In the genomic region with DNA sequence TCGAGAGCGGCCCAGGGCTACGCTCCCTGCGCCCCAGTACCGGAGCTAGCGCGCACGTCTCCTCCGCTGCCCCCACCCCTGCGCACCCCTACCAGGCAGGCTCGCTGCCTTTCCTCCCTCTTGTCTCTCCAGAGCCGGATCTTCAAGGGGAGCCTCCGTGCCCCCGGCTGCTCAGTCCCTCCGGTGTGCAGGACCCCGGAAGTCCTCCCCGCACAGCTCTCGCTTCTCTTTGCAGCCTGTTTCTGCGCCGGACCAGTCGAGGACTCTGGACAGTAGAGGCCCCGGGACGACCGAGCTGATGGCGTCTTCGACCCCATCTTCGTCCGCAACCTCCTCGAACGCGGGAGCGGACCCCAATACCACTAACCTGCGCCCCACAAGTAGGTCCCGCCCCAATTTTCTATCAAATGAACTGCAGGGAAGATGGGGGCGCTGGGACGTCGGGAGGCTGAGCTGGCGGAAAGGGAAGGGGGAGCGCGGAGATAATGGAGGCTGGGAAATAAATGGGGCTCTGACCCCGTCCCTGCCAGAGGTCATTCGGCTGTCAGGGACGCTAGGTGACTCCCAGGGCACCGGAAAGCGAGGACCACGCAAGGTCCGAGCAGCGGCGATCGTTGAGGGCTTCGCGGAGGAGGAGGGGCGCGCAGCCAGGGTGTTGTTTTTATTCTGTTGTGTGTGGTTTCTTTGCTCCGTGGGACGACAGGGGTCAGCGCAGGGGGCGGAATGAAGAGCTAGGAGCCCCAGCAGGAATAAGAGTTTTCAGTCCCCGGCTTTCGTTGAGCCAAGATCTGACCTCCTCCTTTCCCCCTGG, we compare ENCODE assay signal across 8 cellular contexts. TPM values are rescaled to one million over a fixed set of nuclear protein-coding genes. Genes with fewer than 3 reads are reported as not detected.
DNase-seq lines count a peak whose midpoint lies in the region; ATAC-seq and TF ChIP-seq lines count a peak whose summit lies in the region.

No MANE protein-coding gene starts in this region.

- no peak for TF ChIP-seq POLR2A in uterus (IDR thresholded peaks at IDR 0.05)

- no peak for ATAC-seq in CD4-positive, alpha-beta T cell (ENCODE audit: poor library complexity)
- no peak for ATAC-seq in central memory CD8-positive, alpha-beta T cell (replicated peaks; ENCODE audit: extremely low read depth, poor library complexity, severe bottlenecking)
- ATAC-seq in HG03565 (IDR thresholded peaks at IDR 0.05; ENCODE audit: unreplicated experiment) = no peak

- no peaks in the 10 kb centered on the region for H3K79me2 ChIP-seq in KMS-11 (ENCODE audit: insufficient read depth, low read depth)

- CTCF ChIA-PET in CD4-positive, alpha-beta T cell (lab: Charles Lee) = no interaction called here

- POLR2A ChIA-PET in CD4-positive, alpha-beta T cell (lab: Charles Lee) = no interaction called here

- H3K9me3 ChIP-seq in CD4-positive, alpha-beta T cell (ENCODE audit: control insufficient read depth, low read length) = no peaks in the 10 kb centered on the region
- H3K9me3 ChIP-seq in uterus = no peaks in the 10 kb centered on the region

- TF ChIP-seq CTCF in CD4-positive, alpha-beta T cell (IDR thresholded peaks at IDR 0.05) = no peak
- no peak for TF ChIP-seq CTCF in KMS-11 (conservative IDR thresholded peaks at IDR 0.05; ENCODE audit: low read depth, low read length)
- no peak for TF ChIP-seq CTCF in nephron progenitor cell (IDR thresholded peaks at IDR 0.05)
- no peak for TF ChIP-seq CTCF in uterus (IDR thresholded peaks at IDR 0.05)

- no peaks in the 10 kb centered on the region for H3K9me3 Mint-ChIP-seq in CD4-positive, alpha-beta T cell
- no peaks in the 10 kb centered on the region for H3K9me3 Mint-ChIP-seq in central memory CD8-positive, alpha-beta T cell
- no peaks in the 10 kb centered on the region for H3K9me3 Mint-ChIP-seq in nephron progenitor cell

- H3K4me2 ChIP-seq in KMS-11 = peak overlapping the region; percentile 82

- DNase-seq in CD4-positive, alpha-beta T cell = no peak
- DNase-seq in central memory CD8-positive, alpha-beta T cell (ENCODE audit: low spot score in 2 of 2) = no peak
- DNase-seq in nephron progenitor cell = peak; percentile 23
- no peak for DNase-seq in mesenteric fat pad (ENCODE audit: low spot score)
- no peak for DNase-seq in posterior vena cava (ENCODE audit: low spot score)
- no peak for DNase-seq in uterus

- no peak overlapping the region for H3K27ac ChIP-seq in CD4-positive, alpha-beta T cell (ENCODE audit: low read depth, low read length)
- H3K27ac ChIP-seq in KMS-11 (no peak overlapping the region), uterus (no peak overlapping the region)

- no peak overlapping the region for H3K27ac Mint-ChIP-seq in CD4-positive, alpha-beta T cell
- no peak overlapping the region for H3K27ac Mint-ChIP-seq in central memory CD8-positive, alpha-beta T cell (ENCODE audit: low read depth)
- no peak overlapping the region for H3K27ac Mint-ChIP-seq in nephron progenitor cell

- intact Hi-C loops in CD4-positive, alpha-beta T cell (cut with DNase I, micrococcal nuclease) = loop anchor here in 1 of 2 experiments (10.0 kb wide), 1 partner anchor 584 kb away; no protein-coding TSS in a partner anchor
- intact Hi-C loops in posterior vena cava (cut with DNase I) = loop anchor here (10.0 kb wide), 4 partner anchors 104 to 454 kb away; a partner anchor contains a TSS
- intact Hi-C loops in uterus (cut with DNase I; ENCODE audit: low total_unique reads) = loop anchor here (10.0 kb wide), 2 partner anchors 334 to 444 kb away; no protein-coding TSS in a partner anchor

- peaks cover 68% of the 10 kb centered on the region for H3K4me1 Mint-ChIP-seq in CD4-positive, alpha-beta T cell (ENCODE audit: low read depth)
- peaks cover 67% of the 10 kb centered on the region for H3K4me1 Mint-ChIP-seq in central memory CD8-positive, alpha-beta T cell
- peaks cover 69% of the 10 kb centered on the region for H3K4me1 Mint-ChIP-seq in nephron progenitor cell

- H3K36me3 ChIP-seq in KMS-11 (ENCODE audit: insufficient read depth) (no peaks in the 10 kb centered on the region), uterus (no peaks in the 10 kb centered on the region)

- H3K4me1 ChIP-seq in KMS-11 (ENCODE audit: low read depth, poor library complexity, severe bottlenecking) (peaks cover 18% of the 10 kb centered on the region), uterus (peaks cover 0 to 35% of the 10 kb centered on the region in 2 donors)

- peaks cover 95% of the 10 kb centered on the region for H3K27me3 Mint-ChIP-seq in CD4-positive, alpha-beta T cell
- peaks cover 95% of the 10 kb centered on the region for H3K27me3 Mint-ChIP-seq in central memory CD8-positive, alpha-beta T cell
- peaks cover 33% of the 10 kb centered on the region for H3K27me3 Mint-ChIP-seq in nephron progenitor cell (ENCODE audit: low read depth, poor library complexity)

- H3K27me3 ChIP-seq in CD4-positive, alpha-beta T cell (ENCODE audit: control insufficient read depth, insufficient read depth, low read length) = peaks cover 93% of the 10 kb centered on the region
- H3K27me3 ChIP-seq in KMS-11 (ENCODE audit: insufficient read depth, low read depth) = peaks cover 51% of the 10 kb centered on the region
- H3K27me3 ChIP-seq in uterus = peaks cover 48 to 86% of the 10 kb centered on the region in 2 donors

- H3K4me3 ChIP-seq in KMS-11 (IDR thresholded peaks at IDR 0.05; ENCODE audit: insufficient read depth, low read depth, low read length) (peak overlapping the region; percentile 8), uterus (no peak overlapping the region)

- H3K36me3 Mint-ChIP-seq in CD4-positive, alpha-beta T cell (ENCODE audit: low read depth) = no peaks in the 10 kb centered on the region
- H3K36me3 Mint-ChIP-seq in central memory CD8-positive, alpha-beta T cell (ENCODE audit: insufficient read depth) = peaks cover 35% of the 10 kb centered on the region
- no peaks in the 10 kb centered on the region for H3K36me3 Mint-ChIP-seq in nephron progenitor cell (ENCODE audit: low read depth)

- no peak overlapping the region for H3K9ac ChIP-seq in KMS-11

- H3K4me3 Mint-ChIP-seq in CD4-positive, alpha-beta T cell = peak overlapping the region; percentile 61
- H3K4me3 Mint-ChIP-seq in central memory CD8-positive, alpha-beta T cell = peak overlapping the region; percentile 64
- peak overlapping the region; percentile 88 for H3K4me3 Mint-ChIP-seq in nephron progenitor cell

- no peak overlapping the region for H2AFZ ChIP-seq in KMS-11 (ENCODE audit: low read depth)

- H4K20me1 ChIP-seq in KMS-11 (ENCODE audit: insufficient read depth) = no peaks in the 10 kb centered on the region

RNA-seq across cellular contexts. Expression of a gene that starts 1.8 kb away (rescaled TPM):
- not detected for total RNA-seq in CD4-positive, alpha-beta T cell
- total RNA-seq in mesenteric fat pad = not detected
- total RNA-seq in posterior vena cava = not detected
- total RNA-seq in uterus = 1 to 10 TPM in 1 of 4 donors, under 1 TPM in 1, not detected in 2; 0.83 to 1.6 TPM

RNA-seq across cellular contexts. Expression of a gene that starts 48.3 kb away (rescaled TPM):
- not detected for total RNA-seq in CD4-positive, alpha-beta T cell
- total RNA-seq in mesenteric fat pad (not detected), posterior vena cava (under 1 TPM in 1 of 2 donors, not detected in 1; 0.74 TPM), uterus (1 to 10 TPM in 1 of 4 donors, not detected in 3; 2.2 TPM)
